1 cellular context compared by ENCODE assay signal in genomic region chr7:143145-143751, GRCh38.
TF ChIP-seq lines count a peak whose summit lies in the region.

No MANE protein-coding gene starts in this region.

TF ChIP-seq in GM23338, 12 proteins besides CTCF, POLR2A, EP300 and RAD21 (continued from another document):
- TF ChIP-seq, protein P1, sequence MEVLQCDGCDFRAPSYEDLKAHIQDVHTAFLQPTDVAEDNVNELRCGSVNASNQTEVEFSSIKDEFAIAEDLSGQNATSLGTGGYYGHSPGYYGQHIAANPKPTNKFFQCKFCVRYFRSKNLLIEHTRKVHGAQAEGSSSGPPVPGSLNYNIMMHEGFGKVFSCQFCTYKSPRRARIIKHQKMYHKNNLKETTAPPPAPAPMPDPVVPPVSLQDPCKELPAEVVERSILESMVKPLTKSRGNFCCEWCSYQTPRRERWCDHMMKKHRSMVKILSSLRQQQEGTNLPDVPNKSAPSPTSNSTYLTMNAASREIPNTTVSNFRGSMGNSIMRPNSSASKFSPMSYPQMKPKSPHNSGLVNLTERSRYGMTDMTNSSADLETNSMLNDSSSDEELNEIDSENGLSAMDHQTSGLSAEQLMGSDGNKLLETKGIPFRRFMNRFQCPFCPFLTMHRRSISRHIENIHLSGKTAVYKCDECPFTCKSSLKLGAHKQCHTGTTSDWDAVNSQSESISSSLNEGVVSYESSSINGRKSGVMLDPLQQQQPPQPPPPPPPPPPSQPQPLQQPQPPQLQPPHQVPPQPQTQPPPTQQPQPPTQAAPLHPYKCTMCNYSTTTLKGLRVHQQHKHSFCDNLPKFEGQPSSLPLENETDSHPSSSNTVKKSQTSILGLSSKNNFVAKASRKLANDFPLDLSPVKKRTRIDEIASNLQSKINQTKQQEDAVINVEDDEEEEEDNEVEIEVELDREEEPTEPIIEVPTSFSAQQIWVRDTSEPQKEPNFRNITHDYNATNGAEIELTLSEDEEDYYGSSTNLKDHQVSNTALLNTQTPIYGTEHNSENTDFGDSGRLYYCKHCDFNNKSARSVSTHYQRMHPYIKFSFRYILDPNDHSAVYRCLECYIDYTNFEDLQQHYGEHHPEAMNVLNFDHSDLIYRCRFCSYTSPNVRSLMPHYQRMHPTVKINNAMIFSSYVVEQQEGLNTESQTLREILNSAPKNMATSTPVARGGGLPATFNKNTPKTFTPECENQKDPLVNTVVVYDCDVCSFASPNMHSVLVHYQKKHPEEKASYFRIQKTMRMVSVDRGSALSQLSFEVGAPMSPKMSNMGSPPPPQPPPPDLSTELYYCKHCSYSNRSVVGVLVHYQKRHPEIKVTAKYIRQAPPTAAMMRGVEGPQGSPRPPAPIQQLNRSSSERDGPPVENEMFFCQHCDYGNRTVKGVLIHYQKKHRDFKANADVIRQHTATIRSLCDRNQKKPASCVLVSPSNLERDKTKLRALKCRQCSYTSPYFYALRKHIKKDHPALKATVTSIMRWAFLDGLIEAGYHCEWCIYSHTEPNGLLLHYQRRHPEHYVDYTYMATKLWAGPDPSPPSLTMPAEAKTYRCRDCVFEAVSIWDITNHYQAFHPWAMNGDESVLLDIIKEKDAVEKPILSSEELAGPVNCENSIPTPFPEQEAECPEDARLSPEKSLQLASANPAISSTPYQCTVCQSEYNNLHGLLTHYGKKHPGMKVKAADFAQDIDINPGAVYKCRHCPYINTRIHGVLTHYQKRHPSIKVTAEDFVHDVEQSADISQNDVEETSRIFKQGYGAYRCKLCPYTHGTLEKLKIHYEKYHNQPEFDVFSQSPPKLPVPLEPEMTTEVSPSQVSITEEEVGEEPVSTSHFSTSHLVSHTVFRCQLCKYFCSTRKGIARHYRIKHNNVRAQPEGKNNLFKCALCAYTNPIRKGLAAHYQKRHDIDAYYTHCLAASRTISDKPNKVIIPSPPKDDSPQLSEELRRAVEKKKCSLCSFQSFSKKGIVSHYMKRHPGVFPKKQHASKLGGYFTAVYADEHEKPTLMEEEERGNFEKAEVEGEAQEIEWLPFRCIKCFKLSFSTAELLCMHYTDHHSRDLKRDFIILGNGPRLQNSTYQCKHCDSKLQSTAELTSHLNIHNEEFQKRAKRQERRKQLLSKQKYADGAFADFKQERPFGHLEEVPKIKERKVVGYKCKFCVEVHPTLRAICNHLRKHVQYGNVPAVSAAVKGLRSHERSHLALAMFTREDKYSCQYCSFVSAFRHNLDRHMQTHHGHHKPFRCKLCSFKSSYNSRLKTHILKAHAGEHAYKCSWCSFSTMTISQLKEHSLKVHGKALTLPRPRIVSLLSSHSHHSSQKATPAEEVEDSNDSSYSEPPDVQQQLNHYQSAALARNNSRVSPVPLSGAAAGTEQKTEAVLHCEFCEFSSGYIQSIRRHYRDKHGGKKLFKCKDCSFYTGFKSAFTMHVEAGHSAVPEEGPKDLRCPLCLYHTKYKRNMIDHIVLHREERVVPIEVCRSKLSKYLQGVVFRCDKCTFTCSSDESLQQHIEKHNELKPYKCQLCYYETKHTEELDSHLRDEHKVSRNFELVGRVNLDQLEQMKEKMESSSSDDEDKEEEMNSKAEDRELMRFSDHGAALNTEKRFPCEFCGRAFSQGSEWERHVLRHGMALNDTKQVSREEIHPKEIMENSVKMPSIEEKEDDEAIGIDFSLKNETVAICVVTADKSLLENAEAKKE (CRISPR knock-in tag; IDR thresholded peaks at IDR 0.05), result no peak
- TF ChIP-seq STAT1 (IDR thresholded peaks at IDR 0.05; ENCODE audit: unreplicated experiment), result no peak
- no peak for TF ChIP-seq CREB1 (CRISPR knock-in tag; IDR thresholded peaks at IDR 0.05; ENCODE audit: low read depth)
- no peak for TF ChIP-seq ZNF114 (CRISPR knock-in tag; IDR thresholded peaks at IDR 0.05)
- no peak for TF ChIP-seq EZH2 (IDR thresholded peaks at IDR 0.05; ENCODE audit: low read depth, unreplicated experiment)
